1 cellular context compared by ENCODE assay signal in the genomic region with DNA sequence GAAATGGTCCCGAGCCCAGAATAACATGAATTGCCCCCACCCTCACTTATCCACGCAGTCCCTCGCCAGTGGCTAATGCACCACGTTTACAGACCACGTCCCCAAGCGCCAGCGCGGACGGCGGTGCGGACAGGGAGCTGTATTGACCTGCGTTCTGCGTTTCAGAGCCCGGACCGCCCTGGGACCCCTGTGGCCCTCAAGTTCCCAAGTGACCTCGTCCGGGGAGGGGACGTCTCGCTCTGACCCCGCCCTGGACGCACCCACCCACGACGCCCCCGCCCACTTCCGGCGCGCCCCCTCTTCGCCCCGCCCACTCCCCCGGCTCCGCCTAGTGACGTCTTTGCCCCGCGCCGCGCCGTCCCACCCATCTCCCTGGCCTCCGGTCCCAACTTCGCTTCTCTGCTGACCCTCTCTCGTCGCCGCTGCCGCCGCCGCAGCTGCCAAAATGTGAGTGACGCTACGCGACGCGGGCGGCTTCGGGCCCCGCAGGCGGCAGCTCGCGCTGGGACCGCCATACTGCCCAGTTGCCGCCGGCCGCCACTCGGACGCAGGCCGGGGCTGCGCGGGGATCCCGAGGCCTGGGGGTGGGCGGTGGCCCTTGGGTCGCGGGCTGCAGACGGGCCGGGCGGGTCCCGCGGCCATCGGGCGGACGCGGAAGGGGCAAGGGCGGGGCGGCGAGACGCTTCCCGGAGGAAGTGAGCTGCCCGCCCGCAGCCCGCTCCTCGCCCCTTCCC.
A peak's percentile ranks its signal among the peaks of the same experiment; 100 is the strongest.
TF ChIP-seq lines count a peak whose summit lies in the region.

A gene with protein sequence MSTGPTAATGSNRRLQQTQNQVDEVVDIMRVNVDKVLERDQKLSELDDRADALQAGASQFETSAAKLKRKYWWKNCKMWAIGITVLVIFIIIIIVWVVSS (plus strand): TSS at position 358 of the 734 bp plus-strand sequence. CDS start 88 bp downstream, at position 446.

TF ChIP-seq in HepG2, 621 proteins besides CTCF, POLR2A, EP300 and RAD21 (continued from another document and continues in another):
- TF ChIP-seq ZNF780A (CRISPR knock-in tag; IDR thresholded peaks at IDR 0.05) (no peak), SMARCE1 (IDR thresholded peaks at IDR 0.05; ENCODE audit: borderline replicate concordance) (no peak), RFXAP (CRISPR knock-in tag; IDR thresholded peaks at IDR 0.05; ENCODE audit: borderline replicate concordance) (peak; percentile 28; the same call in 1 of the 2 replicates), ZNF546 (CRISPR knock-in tag; conservative IDR thresholded peaks at IDR 0.05) (peak; percentile 85; the same call in 1 of the 2 replicates), ZNF703 (CRISPR knock-in tag; IDR thresholded peaks at IDR 0.05; ENCODE audit: borderline replicate concordance) (no peak; the same call in 1 of the 2 replicates), ZNF432 (CRISPR knock-in tag; IDR thresholded peaks at IDR 0.05; ENCODE audit: borderline replicate concordance) (no peak), ZNF543 (CRISPR knock-in tag; IDR thresholded peaks at IDR 0.05) (no peak), ZNF224 (CRISPR knock-in tag; IDR thresholded peaks at IDR 0.05) (no peak), ZBTB7B (CRISPR knock-in tag; IDR thresholded peaks at IDR 0.05) (peak; percentile 34; the same call in 1 of the 2 replicates), CERS6 (CRISPR knock-in tag; IDR thresholded peaks at IDR 0.05) (no peak), SRY (CRISPR knock-in tag; IDR thresholded peaks at IDR 0.05) (no peak; the same call in 1 of the 2 replicates), MZF1 (CRISPR knock-in tag; IDR thresholded peaks at IDR 0.05; ENCODE audit: borderline replicate concordance) (no peak), MAFF (IDR thresholded peaks at IDR 0.05; ENCODE audit: low read depth, low read length) (no peak), ZNF251 (CRISPR knock-in tag; IDR thresholded peaks at IDR 0.05) (0 out of 2 replicates have a peak, but pooled peaks have one; percentile 49), SRF (IDR thresholded peaks at IDR 0.05; ENCODE audit: low read depth, low read length) (0 out of 2 replicates have a peak, but pooled peaks have one; percentile 4), ZFX (CRISPR knock-in tag; IDR thresholded peaks at IDR 0.05; ENCODE audit: low read depth) (peak; percentile 95), MTF2 (CRISPR knock-in tag; IDR thresholded peaks at IDR 0.05; ENCODE audit: borderline replicate concordance) (no peak), ZNF614 (CRISPR knock-in tag; IDR thresholded peaks at IDR 0.05; ENCODE audit: borderline replicate concordance) (peak; percentile 14; the same call in 1 of the 2 replicates), NFRKB (IDR thresholded peaks at IDR 0.05) (no peak), FOXO4 (CRISPR knock-in tag; conservative IDR thresholded peaks at IDR 0.05) (no peak), ZNF607 (CRISPR knock-in tag; IDR thresholded peaks at IDR 0.05; ENCODE audit: borderline replicate concordance) (0 out of 2 replicates have a peak, but pooled peaks have one; percentile 75), CBFB (CRISPR knock-in tag; IDR thresholded peaks at IDR 0.05) (0 out of 2 replicates have a peak, but pooled peaks have one; percentile 45), HDAC2 (CRISPR knock-in tag; IDR thresholded peaks at IDR 0.05) (0 out of 2 replicates have a peak, but pooled peaks have one; percentile 36), AGO2 (optimal IDR thresholded peaks at IDR 0.05; ENCODE audit: low read depth, low read length) (peak; percentile 57), ETV5 (CRISPR knock-in tag; IDR thresholded peaks at IDR 0.05; ENCODE audit: borderline replicate concordance) (no peak), JARID2 (CRISPR knock-in tag; IDR thresholded peaks at IDR 0.05; ENCODE audit: insufficient replicate concordance) (no peak), CENPT (CRISPR knock-in tag; IDR thresholded peaks at IDR 0.05; ENCODE audit: low read depth) (peak; percentile 42), ATF1 (CRISPR knock-in tag; IDR thresholded peaks at IDR 0.05) (peak; percentile 89), ZNF687 (CRISPR knock-in tag; IDR thresholded peaks at IDR 0.05) (peak; percentile 72), ZNF468 (CRISPR knock-in tag; IDR thresholded peaks at IDR 0.05) (no peak), FLYWCH1 (CRISPR knock-in tag; IDR thresholded peaks at IDR 0.05) (0 out of 2 replicates have a peak, but pooled peaks have one; percentile 36), ARNTL (CRISPR knock-in tag; IDR thresholded peaks at IDR 0.05) (peak; percentile 47; the same call in 1 of the 2 replicates), ZNF616 (CRISPR knock-in tag; IDR thresholded peaks at IDR 0.05; ENCODE audit: low read depth) (peak; percentile 58; the same call in 1 of the 2 replicates), ZNF136 (CRISPR knock-in tag; IDR thresholded peaks at IDR 0.05; ENCODE audit: low read depth) (no peak), ZNF577 (CRISPR knock-in tag; IDR thresholded peaks at IDR 0.05; ENCODE audit: borderline replicate concordance, low read depth) (no peak), ZNF451 (CRISPR knock-in tag; IDR thresholded peaks at IDR 0.05) (0 out of 2 replicates have a peak, but pooled peaks have one; percentile 22)
- TF ChIP-seq, protein P1, sequence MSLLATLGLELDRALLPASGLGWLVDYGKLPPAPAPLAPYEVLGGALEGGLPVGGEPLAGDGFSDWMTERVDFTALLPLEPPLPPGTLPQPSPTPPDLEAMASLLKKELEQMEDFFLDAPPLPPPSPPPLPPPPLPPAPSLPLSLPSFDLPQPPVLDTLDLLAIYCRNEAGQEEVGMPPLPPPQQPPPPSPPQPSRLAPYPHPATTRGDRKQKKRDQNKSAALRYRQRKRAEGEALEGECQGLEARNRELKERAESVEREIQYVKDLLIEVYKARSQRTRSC (CRISPR knock-in tag; IDR thresholded peaks at IDR 0.05; ENCODE audit: low read depth), result no peak
- TF ChIP-seq, protein P2, sequence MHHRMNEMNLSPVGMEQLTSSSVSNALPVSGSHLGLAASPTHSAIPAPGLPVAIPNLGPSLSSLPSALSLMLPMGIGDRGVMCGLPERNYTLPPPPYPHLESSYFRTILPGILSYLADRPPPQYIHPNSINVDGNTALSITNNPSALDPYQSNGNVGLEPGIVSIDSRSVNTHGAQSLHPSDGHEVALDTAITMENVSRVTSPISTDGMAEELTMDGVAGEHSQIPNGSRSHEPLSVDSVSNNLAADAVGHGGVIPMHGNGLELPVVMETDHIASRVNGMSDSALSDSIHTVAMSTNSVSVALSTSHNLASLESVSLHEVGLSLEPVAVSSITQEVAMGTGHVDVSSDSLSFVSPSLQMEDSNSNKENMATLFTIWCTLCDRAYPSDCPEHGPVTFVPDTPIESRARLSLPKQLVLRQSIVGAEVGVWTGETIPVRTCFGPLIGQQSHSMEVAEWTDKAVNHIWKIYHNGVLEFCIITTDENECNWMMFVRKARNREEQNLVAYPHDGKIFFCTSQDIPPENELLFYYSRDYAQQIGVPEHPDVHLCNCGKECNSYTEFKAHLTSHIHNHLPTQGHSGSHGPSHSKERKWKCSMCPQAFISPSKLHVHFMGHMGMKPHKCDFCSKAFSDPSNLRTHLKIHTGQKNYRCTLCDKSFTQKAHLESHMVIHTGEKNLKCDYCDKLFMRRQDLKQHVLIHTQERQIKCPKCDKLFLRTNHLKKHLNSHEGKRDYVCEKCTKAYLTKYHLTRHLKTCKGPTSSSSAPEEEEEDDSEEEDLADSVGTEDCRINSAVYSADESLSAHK (CRISPR knock-in tag; IDR thresholded peaks at IDR 0.05; ENCODE audit: borderline replicate concordance), result no peak
- TF ChIP-seq, protein P3, sequence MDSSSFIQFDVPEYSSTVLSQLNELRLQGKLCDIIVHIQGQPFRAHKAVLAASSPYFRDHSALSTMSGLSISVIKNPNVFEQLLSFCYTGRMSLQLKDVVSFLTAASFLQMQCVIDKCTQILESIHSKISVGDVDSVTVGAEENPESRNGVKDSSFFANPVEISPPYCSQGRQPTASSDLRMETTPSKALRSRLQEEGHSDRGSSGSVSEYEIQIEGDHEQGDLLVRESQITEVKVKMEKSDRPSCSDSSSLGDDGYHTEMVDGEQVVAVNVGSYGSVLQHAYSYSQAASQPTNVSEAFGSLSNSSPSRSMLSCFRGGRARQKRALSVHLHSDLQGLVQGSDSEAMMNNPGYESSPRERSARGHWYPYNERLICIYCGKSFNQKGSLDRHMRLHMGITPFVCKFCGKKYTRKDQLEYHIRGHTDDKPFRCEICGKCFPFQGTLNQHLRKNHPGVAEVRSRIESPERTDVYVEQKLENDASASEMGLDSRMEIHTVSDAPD (CRISPR knock-in tag; IDR thresholded peaks at IDR 0.05), result no peak
- TF ChIP-seq, protein P4, sequence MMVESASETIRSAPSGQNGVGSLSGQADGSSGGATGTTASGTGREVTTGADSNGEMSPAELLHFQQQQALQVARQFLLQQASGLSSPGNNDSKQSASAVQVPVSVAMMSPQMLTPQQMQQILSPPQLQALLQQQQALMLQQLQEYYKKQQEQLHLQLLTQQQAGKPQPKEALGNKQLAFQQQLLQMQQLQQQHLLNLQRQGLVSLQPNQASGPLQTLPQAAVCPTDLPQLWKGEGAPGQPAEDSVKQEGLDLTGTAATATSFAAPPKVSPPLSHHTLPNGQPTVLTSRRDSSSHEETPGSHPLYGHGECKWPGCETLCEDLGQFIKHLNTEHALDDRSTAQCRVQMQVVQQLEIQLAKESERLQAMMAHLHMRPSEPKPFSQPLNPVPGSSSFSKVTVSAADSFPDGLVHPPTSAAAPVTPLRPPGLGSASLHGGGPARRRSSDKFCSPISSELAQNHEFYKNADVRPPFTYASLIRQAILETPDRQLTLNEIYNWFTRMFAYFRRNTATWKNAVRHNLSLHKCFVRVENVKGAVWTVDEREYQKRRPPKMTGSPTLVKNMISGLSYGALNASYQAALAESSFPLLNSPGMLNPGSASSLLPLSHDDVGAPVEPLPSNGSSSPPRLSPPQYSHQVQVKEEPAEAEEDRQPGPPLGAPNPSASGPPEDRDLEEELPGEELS (CRISPR knock-in tag; IDR thresholded peaks at IDR 0.05), result no peak
